25 cellular contexts compared by ENCODE assay signal in genomic region chr12:45540661-45541341, GRCh38.
"Had no signal": no experiment of that assay in that cellular context is flagged by ENCODE, and none has a peak within 500 bp of the region (broad histone marks: within the 10 kb centered on the region; RNA-seq: fewer than 3 reads in every experiment).

No MANE protein-coding gene starts in this region.

- H3K4me3 Mint-ChIP-seq: activated T-cell treated with anti-CD3 and anti-CD28 coated beads, Interleukin-2, amount 50 U/mL, for 24 hours; activated T-helper 17 cell treated with anti-CD3 and anti-CD28 coated beads, Interleukin-2, amount 50 U/mL, for 72 hours; dendritic cell treated with granulocyte-macrophage colony-stimulating factor and Interleukin-4, amounts not matched to agents 40 ng/mL and 50 ng/mL, for 4 days; natural killer cell treated with Interleukin-12 subunit alpha and Interleukin-12 subunit beta and Interleukin-15 and Interleukin-18, amount 100 ng/mL, for 72 hours; stimulated activated naive CD8-positive, alpha-beta T cell treated with anti-CD3 and anti-CD28 coated beads, Interleukin-15, Interleukin-2, amounts not matched to agents 100 ng/mL and 50 ng/mL, for 24 hours had no signal

- DNase-seq: activated CD4-positive, CD25-positive, alpha-beta regulatory T cell treated with anti-CD3 and anti-CD28 coated beads, Interleukin-2, amount 50 U/mL, for 72 hours; activated CD8-positive, alpha-beta memory T cell treated with anti-CD3 and anti-CD28 coated beads for 24 hours; activated CD8-positive, alpha-beta memory T cell treated with anti-CD3 and anti-CD28 coated beads, Interleukin-2, amount 50 U/mL, for 4 hours; activated T-cell treated with anti-CD3 and anti-CD28 coated beads, Interleukin-2, amount 50 U/mL, for 24 hours; brain microvascular endothelial cell; caudate nucleus; effector CD4-positive, alpha-beta T cell; heart right ventricle; islet precursor cell; left cardiac atrium; midbrain; right cardiac atrium; stimulated activated CD4-positive, alpha-beta T cell treated with anti-CD3 and anti-CD28 coated beads, Interleukin-12 subunit alpha, Interleukin-12 subunit beta, amount 100 ng/mL, for 4 hours; stimulated activated CD4-positive, alpha-beta T cell treated with anti-CD3 and anti-CD28 coated beads, Interleukin-4, amount 100 ng/mL, for 4 hours; substantia nigra; thyroid gland; upper lobe of right lung; WERI-Rb-1 had no signal

- H3K9me3 Mint-ChIP-seq: activated naive CD4-positive, alpha-beta T cell treated with anti-CD3 and anti-CD28 coated beads, Interleukin-2, amount 50 U/mL, for 72 hours; activated T-cell treated with anti-CD3 and anti-CD28 coated beads, Interleukin-2, amount 50 U/mL, for 24 hours; activated T-helper 17 cell treated with anti-CD3 and anti-CD28 coated beads, Interleukin-2, amount 50 U/mL, for 72 hours; dendritic cell treated with granulocyte-macrophage colony-stimulating factor and Interleukin-4, amounts not matched to agents 40 ng/mL and 50 ng/mL, for 4 days; natural killer cell treated with Interleukin-12 subunit alpha and Interleukin-12 subunit beta and Interleukin-15 and Interleukin-18, amount 100 ng/mL, for 72 hours; stimulated activated naive CD8-positive, alpha-beta T cell treated with anti-CD3 and anti-CD28 coated beads, Interleukin-15, Interleukin-2, amounts not matched to agents 100 ng/mL and 50 ng/mL, for 24 hours had no signal

- FAIRE-seq: endometrium had no signal

- H3K27ac Mint-ChIP-seq: activated naive CD4-positive, alpha-beta T cell treated with anti-CD3 and anti-CD28 coated beads, Interleukin-2, amount 50 U/mL, for 72 hours; activated T-cell treated with anti-CD3 and anti-CD28 coated beads, Interleukin-2, amount 50 U/mL, for 24 hours; activated T-helper 17 cell treated with anti-CD3 and anti-CD28 coated beads, Interleukin-2, amount 50 U/mL, for 72 hours; dendritic cell treated with granulocyte-macrophage colony-stimulating factor and Interleukin-4, amounts not matched to agents 40 ng/mL and 50 ng/mL, for 4 days; natural killer cell treated with Interleukin-12 subunit alpha and Interleukin-12 subunit beta and Interleukin-15 and Interleukin-18, amount 100 ng/mL, for 72 hours; progenitor cell of endocrine pancreas; stimulated activated naive CD8-positive, alpha-beta T cell treated with anti-CD3 and anti-CD28 coated beads, Interleukin-15, Interleukin-2, amounts not matched to agents 100 ng/mL and 50 ng/mL, for 24 hours had no signal

- H3K27me3 Mint-ChIP-seq: dendritic cell treated with granulocyte-macrophage colony-stimulating factor and Interleukin-4, amounts not matched to agents 40 ng/mL and 50 ng/mL, for 4 days; progenitor cell of endocrine pancreas; stimulated activated naive CD8-positive, alpha-beta T cell treated with anti-CD3 and anti-CD28 coated beads, Interleukin-15, Interleukin-2, amounts not matched to agents 100 ng/mL and 50 ng/mL, for 24 hours had no signal

- H3K36me3 Mint-ChIP-seq: activated naive CD4-positive, alpha-beta T cell treated with anti-CD3 and anti-CD28 coated beads, Interleukin-2, amount 50 U/mL, for 72 hours; natural killer cell treated with Interleukin-12 subunit alpha and Interleukin-12 subunit beta and Interleukin-15 and Interleukin-18, amount 100 ng/mL, for 72 hours had no signal

- H3K4me1 Mint-ChIP-seq: activated T-helper 17 cell treated with anti-CD3 and anti-CD28 coated beads, Interleukin-2, amount 50 U/mL, for 72 hours had no signal
